18 cellular contexts compared by ENCODE assay signal in genomic region chr16:49810769-49811315, GRCh38. TPM values are rescaled to one million over a fixed set of nuclear protein-coding genes. Genes with fewer than 3 reads are reported as not detected.
DNase-seq lines count a peak whose midpoint lies in the region; ATAC-seq lines count a peak whose summit lies in the region.
"Had no signal": no experiment of that assay in that cellular context is flagged by ENCODE, and none has a peak within 500 bp of the region (broad histone marks: within the 10 kb centered on the region; RNA-seq: fewer than 3 reads in every experiment).

No MANE protein-coding gene starts in this region.

- ATAC-seq in activated naive CD8-positive, alpha-beta T cell treated with anti-CD3 and anti-CD28 coated beads, Interleukin-2, amount 50 U/mL, for 24 hours, result no peak
- ATAC-seq in GM21723 (IDR thresholded peaks at IDR 0.05; ENCODE audit: unreplicated experiment), result no peak
- ATAC-seq: K562 had no signal

- no peak overlapping the region for H3K14ac ChIP-seq in mesenchymal stem cell (ENCODE audit: low read length in 2 of 2)
- no peak overlapping the region for H3K14ac ChIP-seq in trophoblast cell (ENCODE audit: low read length)

- H3K79me2 ChIP-seq in trophoblast cell (ENCODE audit: control insufficient read depth, insufficient read depth, low read length, poor library complexity), result peaks cover 2% of the 10 kb centered on the region

- no peak overlapping the region for H4K91ac ChIP-seq in mesenchymal stem cell (ENCODE audit: low read length)
- H4K91ac ChIP-seq in trophoblast cell (ENCODE audit: low read depth, low read length), result peak overlapping the region; percentile 30

- no peaks in the 10 kb centered on the region for H3K27me3 Mint-ChIP-seq in activated naive CD8-positive, alpha-beta T cell treated with anti-CD3 and anti-CD28 coated beads, Interleukin-2, amount 50 U/mL, for 24 hours

- peak overlapping the region in 1 of 2 experiments; percentile 35 for H3K4ac ChIP-seq in mesenchymal stem cell (ENCODE audit: low read depth in 1 of 2, low read length in 2 of 2)
- no peak overlapping the region for H3K4ac ChIP-seq in trophoblast cell (ENCODE audit: low read depth, low read length)

- H3K23ac ChIP-seq in mesenchymal stem cell (ENCODE audit: low read length in 2 of 2) (no peak overlapping the region), trophoblast cell (ENCODE audit: low read length) (no peak overlapping the region)

- H4K8ac ChIP-seq in mesenchymal stem cell (ENCODE audit: low read length) (peak overlapping the region; percentile 70), trophoblast cell (ENCODE audit: low read depth, low read length) (no peak overlapping the region)

- H2BK120ac ChIP-seq in mesenchymal stem cell (ENCODE audit: low read depth, low read length), result no peak overlapping the region
- no peak overlapping the region for H2BK120ac ChIP-seq in trophoblast cell (ENCODE audit: insufficient read depth, low read length, poor library complexity)

- H3K9me3 ChIP-seq in mesenchymal stem cell (ENCODE audit: control insufficient read depth, low read length) (no peaks in the 10 kb centered on the region), trophoblast cell (ENCODE audit: insufficient read depth, low read depth, low read length) (peaks cover 4% of the 10 kb centered on the region)
- no peaks in the 10 kb centered on the region for H3K9me3 ChIP-seq in effector memory CD4-positive, alpha-beta T cell (ENCODE audit: control insufficient read depth, low read length)

- H3K36me3 ChIP-seq in mesenchymal stem cell (ENCODE audit: control insufficient read depth in 1 of 2, insufficient read depth in 2 of 2, low read depth in 1 of 2, low read length in 2 of 2) (peaks cover 0 to 2% of the 10 kb centered on the region in 2 experiments), trophoblast cell (ENCODE audit: control insufficient read depth in 1 of 2, insufficient read depth in 2 of 2, low read length in 2 of 2) (no peaks in the 10 kb centered on the region)
- H3K36me3 ChIP-seq in effector memory CD4-positive, alpha-beta T cell (ENCODE audit: control insufficient read depth, insufficient read depth, low read length), result no peaks in the 10 kb centered on the region

- peak overlapping the region; percentile 9 for H2BK15ac ChIP-seq in mesenchymal stem cell (ENCODE audit: low read depth, poor library complexity, severe bottlenecking)

- H3K9me3 Mint-ChIP-seq in activated naive CD8-positive, alpha-beta T cell treated with anti-CD3 and anti-CD28 coated beads, Interleukin-2, amount 50 U/mL, for 24 hours, result no peaks in the 10 kb centered on the region

- H3K4me3 ChIP-seq in mesenchymal stem cell (ENCODE audit: insufficient read depth in 1 of 2, low read depth in 1 of 2, low read length in 2 of 2) (no peak overlapping the region), trophoblast cell (ENCODE audit: low read depth, low read length) (no peak overlapping the region)
- H3K4me3 ChIP-seq in effector memory CD4-positive, alpha-beta T cell (ENCODE audit: insufficient read depth, low read depth, low read length, poor library complexity, severe bottlenecking), result no peak overlapping the region
- H3K4me3 ChIP-seq: K562 had no signal

- H2AK5ac ChIP-seq in mesenchymal stem cell (ENCODE audit: low read length, severe bottlenecking), result peak overlapping the region; percentile 47
- no peak overlapping the region for H2AK5ac ChIP-seq in trophoblast cell (ENCODE audit: low read length)

- H3K4me3 Mint-ChIP-seq in activated naive CD8-positive, alpha-beta T cell treated with anti-CD3 and anti-CD28 coated beads, Interleukin-2, amount 50 U/mL, for 24 hours, result no peak overlapping the region

- no peak overlapping the region for H3K27ac ChIP-seq in mesenchymal stem cell (ENCODE audit: low read length, poor library complexity, severe bottlenecking)
- no peak overlapping the region for H3K27ac ChIP-seq in trophoblast cell (ENCODE audit: low read depth, low read length)
- H3K27ac ChIP-seq in effector memory CD4-positive, alpha-beta T cell (ENCODE audit: insufficient read depth, low read length, poor library complexity, severe bottlenecking), result no peak overlapping the region

- H3K4me2 ChIP-seq in mesenchymal stem cell (ENCODE audit: low read length, poor library complexity, severe bottlenecking), result no peak overlapping the region
- H3K4me2 ChIP-seq in trophoblast cell (ENCODE audit: low read length), result no peak overlapping the region

- H3K27me3 ChIP-seq in mesenchymal stem cell (ENCODE audit: control insufficient read depth in 1 of 2, insufficient read depth in 1 of 2, low read length in 2 of 2) (peaks cover 0 to 13% of the 10 kb centered on the region in 2 experiments), trophoblast cell (ENCODE audit: insufficient read depth, low read length) (no peaks in the 10 kb centered on the region)
- H3K27me3 ChIP-seq in effector memory CD4-positive, alpha-beta T cell (replicated peaks; ENCODE audit: control insufficient read depth, insufficient read depth, low read length, poor library complexity, severe bottlenecking), result no peaks in the 10 kb centered on the region

- H2BK12ac ChIP-seq in mesenchymal stem cell (ENCODE audit: low read length in 2 of 2) (peak overlapping the region in 1 of 2 experiments; percentile 50), trophoblast cell (ENCODE audit: low read length) (peak overlapping the region; percentile 33)

- H3K18ac ChIP-seq in mesenchymal stem cell (ENCODE audit: low read depth in 1 of 2, low read length in 2 of 2) (peak overlapping the region; percentile 30 to 65), trophoblast cell (ENCODE audit: low read length) (peak overlapping the region; percentile 27)

- H3K4me1 ChIP-seq in mesenchymal stem cell (ENCODE audit: control insufficient read depth, insufficient read depth, low read depth, low read length), result peaks cover 22% of the 10 kb centered on the region
- peaks cover 7 to 13% of the 10 kb centered on the region in 2 experiments for H3K4me1 ChIP-seq in trophoblast cell (ENCODE audit: control insufficient read depth in 1 of 2, insufficient read depth in 2 of 2, low read length in 2 of 2)
- H3K4me1 ChIP-seq in effector memory CD4-positive, alpha-beta T cell (ENCODE audit: control insufficient read depth, insufficient read depth, low read length, poor library complexity, severe bottlenecking), result no peaks in the 10 kb centered on the region

- no peak overlapping the region for H2BK5ac ChIP-seq in mesenchymal stem cell (ENCODE audit: low read depth, low read length, poor library complexity, severe bottlenecking)
- H2BK5ac ChIP-seq in trophoblast cell (ENCODE audit: low read depth, low read length, poor library complexity), result no peak overlapping the region

- WGBS in mesenchymal stem cell, result 46% methylated on average over 13 of the region's 13 CpGs
- no CpG with 5 or more reads among the region's 13 CpGs for whole genome bisulfite sequencing in trophoblast cell (ENCODE audit: extremely low coverage, insufficient coverage, insufficient read length)

- no peak overlapping the region for H2AFZ ChIP-seq in mesenchymal stem cell (ENCODE audit: low read depth, low read length)
- no peak overlapping the region for H2AFZ ChIP-seq in trophoblast cell (ENCODE audit: insufficient read depth, low read length, poor library complexity)

- H3K9ac ChIP-seq in mesenchymal stem cell (ENCODE audit: low read length) (no peak overlapping the region), trophoblast cell (ENCODE audit: low read length) (no peak overlapping the region)

- peaks cover 7% of the 10 kb centered on the region for H3K79me1 ChIP-seq in mesenchymal stem cell (replicated peaks; ENCODE audit: low read length, poor library complexity, severe bottlenecking)
- no peaks in the 10 kb centered on the region for H3K79me1 ChIP-seq in trophoblast cell (ENCODE audit: low read length)

- no peak overlapping the region for H3K27ac Mint-ChIP-seq in activated naive CD8-positive, alpha-beta T cell treated with anti-CD3 and anti-CD28 coated beads, Interleukin-2, amount 50 U/mL, for 24 hours

- no peaks in the 10 kb centered on the region for H3K36me3 Mint-ChIP-seq in activated naive CD8-positive, alpha-beta T cell treated with anti-CD3 and anti-CD28 coated beads, Interleukin-2, amount 50 U/mL, for 24 hours (ENCODE audit: low read depth)

- no peaks in the 10 kb centered on the region for H3K4me1 Mint-ChIP-seq in activated naive CD8-positive, alpha-beta T cell treated with anti-CD3 and anti-CD28 coated beads, Interleukin-2, amount 50 U/mL, for 24 hours

- DNase-seq in NCI-H82 (lab: John Stamatoyannopoulos, UW) (peak; percentile 44), NCI-H82 treated with DMSO at 0.1 percent for 48 hours (lab: John Stamatoyannopoulos, UW; ENCODE audit: unreplicated experiment) (no peak), mesenchymal stem cell (no peak), trophoblast cell (no peak), NCI-H187 treated with DMSO at 0.1 percent for 48 hours (lab: John Stamatoyannopoulos, UW) (no peak)
- no peak for DNase-seq in effector memory CD4-positive, alpha-beta T cell
- DNase-seq in activated naive CD8-positive, alpha-beta T cell treated with anti-CD3 and anti-CD28 coated beads, Interleukin-2, amount 50 U/mL, for 24 hours, result no peak
- DNase-seq: 8988T, DMS153, EL, HCEC 1CT, NCI-H1048, NCI-H146, NCI-H2107, NCI-H774, SHP77 had no signal

- H4K12ac ChIP-seq in trophoblast cell (ENCODE audit: low read depth, low read length), result no peak overlapping the region

RNA-seq across cellular contexts. Expression of gene ZNF423, which starts 45.1 kb away (rescaled TPM):
- 1.4 TPM for polyA plus RNA-seq in mesenchymal stem cell (2013, experiment 1 of 2)
- polyA plus RNA-seq in mesenchymal stem cell (2013, experiment 2 of 2), result 1.6 TPM
- 9.7 and 10.6 TPM in 2 replicates for polyA plus RNA-seq in trophoblast cell (2013)
- polyA plus RNA-seq: K562 had no signal
